In the genomic region with DNA sequence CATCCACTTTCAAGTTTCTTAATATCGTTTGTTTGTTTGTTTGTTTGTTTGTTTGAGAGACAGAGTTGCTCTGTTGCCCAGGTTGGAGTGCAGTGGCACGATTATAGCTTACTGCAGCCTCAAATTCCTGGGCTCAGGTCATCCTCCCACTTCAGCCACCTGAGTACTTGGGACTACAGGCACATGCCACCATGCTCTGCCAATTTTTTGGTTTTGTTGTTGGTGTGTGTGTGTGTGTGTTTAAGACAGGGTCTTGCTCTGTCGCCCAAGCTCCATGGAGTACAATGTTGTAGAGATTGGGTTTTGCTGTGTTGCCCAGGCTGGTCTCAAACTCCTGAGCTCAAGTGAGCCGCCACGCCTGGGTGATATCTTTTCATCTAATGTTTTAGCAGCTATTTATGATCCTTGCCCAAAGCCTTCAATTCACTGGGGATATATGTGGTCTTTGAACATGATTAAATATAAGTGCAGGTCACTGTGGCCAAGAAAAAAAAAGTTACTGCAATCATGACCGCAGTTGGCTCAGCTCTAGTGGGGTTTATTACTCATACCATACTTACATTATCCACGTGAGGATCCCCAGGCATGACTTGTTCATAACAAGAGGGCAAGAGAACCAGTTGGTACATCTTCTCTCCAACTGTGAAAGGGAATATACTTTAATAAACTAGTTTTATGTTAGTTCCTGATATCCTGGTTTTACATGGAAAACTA, we compare ENCODE assay signal across 13 cellular contexts. TPM values are rescaled to one million over a fixed set of nuclear protein-coding genes. Genes with fewer than 3 reads are reported as not detected.
DNase-seq lines count a peak whose midpoint lies in the region; ATAC-seq and TF ChIP-seq lines count a peak whose summit lies in the region.
"Had no signal": no experiment of that assay in that cellular context is flagged by ENCODE, and none has a peak within 500 bp of the region (broad histone marks: within the 10 kb centered on the region; RNA-seq: fewer than 3 reads in every experiment).

No MANE protein-coding gene starts in this region.

- peaks cover 92% of the 10 kb centered on the region for H3K36me3 Mint-ChIP-seq in activated T-cell treated with anti-CD3 and anti-CD28 coated beads, Interleukin-2, amount 50 U/mL, for 24 hours (ENCODE audit: low read depth)
- H3K36me3 Mint-ChIP-seq in stimulated activated memory B cell treated with anti-CD40 and anti-IgM and Interleukin-4, amounts not matched to agents 10 μg/mL and 1 μg/mL and 100 μg/mL, for 72 hours: peaks cover 36% of the 10 kb centered on the region

- in situ Hi-C loops in astrocyte of the spinal cord (cut with HindIII; ENCODE audit: low sequenced_read_pairs) (no loop called here), G401 (cut with HindIII; ENCODE audit: low sequenced_read_pairs) (no loop called here)

- peak overlapping the region; percentile 82 for H3K27ac Mint-ChIP-seq in activated T-cell treated with anti-CD3 and anti-CD28 coated beads, Interleukin-2, amount 50 U/mL, for 24 hours
- H3K27ac Mint-ChIP-seq in stimulated activated memory B cell treated with anti-CD40 and anti-IgM and Interleukin-4, amounts not matched to agents 10 μg/mL and 1 μg/mL and 100 μg/mL, for 72 hours: peak overlapping the region; percentile 72

- peaks cover 52% of the 10 kb centered on the region for H3K4me1 Mint-ChIP-seq in activated T-cell treated with anti-CD3 and anti-CD28 coated beads, Interleukin-2, amount 50 U/mL, for 24 hours (ENCODE audit: low read depth)
- H3K4me1 Mint-ChIP-seq in stimulated activated memory B cell treated with anti-CD40 and anti-IgM and Interleukin-4, amounts not matched to agents 10 μg/mL and 1 μg/mL and 100 μg/mL, for 72 hours: peaks cover 17% of the 10 kb centered on the region

- no peaks in the 10 kb centered on the region for H3K9me3 Mint-ChIP-seq in activated T-cell treated with anti-CD3 and anti-CD28 coated beads, Interleukin-2, amount 50 U/mL, for 24 hours
- peaks cover 3% of the 10 kb centered on the region for H3K9me3 Mint-ChIP-seq in stimulated activated memory B cell treated with anti-CD40 and anti-IgM and Interleukin-4, amounts not matched to agents 10 μg/mL and 1 μg/mL and 100 μg/mL, for 72 hours

- ATAC-seq in stimulated activated memory B cell treated with anti-CD40 and anti-IgM and Interleukin-4, amounts not matched to agents 10 μg/mL and 1 μg/mL and 100 μg/mL, for 72 hours: peak; percentile 66

- no peaks in the 10 kb centered on the region for H3K27me3 Mint-ChIP-seq in activated T-cell treated with anti-CD3 and anti-CD28 coated beads, Interleukin-2, amount 50 U/mL, for 24 hours
- H3K27me3 Mint-ChIP-seq in stimulated activated memory B cell treated with anti-CD40 and anti-IgM and Interleukin-4, amounts not matched to agents 10 μg/mL and 1 μg/mL and 100 μg/mL, for 72 hours: no peaks in the 10 kb centered on the region

- H3K4me3 ChIP-seq in astrocyte of the spinal cord (ENCODE audit: low read depth, low read length): no peak overlapping the region
- H3K4me3 ChIP-seq: suprapubic skin had no signal

- TF ChIP-seq CTCF in astrocyte of the spinal cord (IDR thresholded peaks at IDR 0.05; ENCODE audit: low read depth, low read length): no peak

- no peak for DNase-seq in activated T-cell treated with anti-CD3 and anti-CD28 coated beads, Interleukin-2, amount 50 U/mL, for 24 hours
- DNase-seq in activated T-cell treated with anti-CD3 and anti-CD28 coated beads for 4 hours (no peak), MV-4-11 (lab: John Stamatoyannopoulos, UW) (peak; percentile 81), astrocyte of the spinal cord (ENCODE audit: low read depth, low spot score) (peak; percentile 65), caudate nucleus (lab: John Stamatoyannopoulos, UW) (no peak), DMS 273 (lab: John Stamatoyannopoulos, UW; ENCODE audit: unreplicated experiment) (no peak), G401 (ENCODE audit: low spot score) (no peak)
- DNase-seq: ACHN, erythroblast, GDM1, NCI-H187 treated with DMSO at 0.1 percent for 48 hours had no signal

- no peak overlapping the region for H3K4me3 Mint-ChIP-seq in activated T-cell treated with anti-CD3 and anti-CD28 coated beads, Interleukin-2, amount 50 U/mL, for 24 hours
- no peak overlapping the region for H3K4me3 Mint-ChIP-seq in stimulated activated memory B cell treated with anti-CD40 and anti-IgM and Interleukin-4, amounts not matched to agents 10 μg/mL and 1 μg/mL and 100 μg/mL, for 72 hours

- H3K27ac ChIP-seq in caudate nucleus (ENCODE audit: low read depth, low read length): no peak overlapping the region
- H3K27ac ChIP-seq: suprapubic skin had no signal

RNA-seq across cellular contexts. Expression of a gene that starts 8.0 kb away (rescaled TPM):
- 34.0 and 40.5 TPM in 2 replicates for total RNA-seq in G401 (2014; rRNA removed; shearing (Covaris generic))

RNA-seq across cellular contexts. Expression of a gene that starts 8.1 kb away (rescaled TPM):
- total RNA-seq in G401 (2014; rRNA removed; shearing (Covaris generic)): 5.3 and 9.1 TPM in 2 replicates

RNA-seq across cellular contexts. Expression of a gene that starts 51.6 kb away (rescaled TPM):
- total RNA-seq in G401 (2014; rRNA removed; shearing (Covaris generic)): 58.6 and 88.2 TPM in 2 replicates

Comparison
In these comparisons a context has a peak if more than half of its experiments do, and no peak if none do; other contexts are left out.
1. DNase-seq: peak in MV-4-11 (single experiment) and astrocyte of the spinal cord (single experiment); none in activated T-cell treated with anti-CD3 and anti-CD28 coated beads, Interleukin-2, amount 50 U/mL, for 24 hours (single experiment), activated T-cell treated with anti-CD3 and anti-CD28 coated beads for 4 hours (single experiment), caudate nucleus (0 of 61), DMS 273 (single experiment) and G401 (single experiment).